ENCODE assay signal across 6 cellular contexts in the genomic region with DNA sequence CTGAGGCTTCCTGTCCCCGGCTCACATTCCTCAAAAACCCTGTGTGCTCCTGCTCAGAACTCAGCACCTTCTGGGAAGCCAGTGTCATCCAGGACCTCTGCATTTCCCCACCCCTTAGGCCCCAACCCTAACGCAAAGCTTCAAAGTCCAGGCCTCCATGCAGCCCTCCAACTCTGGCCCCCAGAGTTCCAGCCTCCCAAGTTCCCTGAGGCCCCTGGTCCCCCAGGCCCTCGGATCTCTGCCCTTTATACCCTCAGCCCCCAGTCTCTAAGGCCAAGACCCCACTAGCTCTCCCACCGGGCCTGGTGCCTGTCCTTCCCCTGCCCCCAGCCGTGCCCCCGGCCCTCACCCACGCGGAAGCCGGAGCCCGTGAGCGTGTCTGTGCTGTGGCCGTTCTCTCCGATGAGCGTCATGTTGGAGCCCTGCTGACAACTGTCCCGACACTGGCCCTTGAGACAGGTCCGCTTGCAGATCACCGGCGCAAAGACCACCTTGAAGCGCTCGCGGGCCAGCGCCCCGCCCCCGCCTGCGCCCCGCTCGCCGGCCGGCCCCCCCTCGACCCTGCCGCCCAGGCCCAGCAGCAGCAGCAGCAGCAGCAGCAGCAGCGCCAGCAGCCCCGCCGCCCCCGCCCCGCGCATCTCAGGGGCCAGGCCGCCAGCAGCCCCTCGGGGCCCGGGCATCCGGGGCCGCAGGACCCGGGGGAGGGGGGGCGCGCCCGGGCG. TPM values are rescaled to one million over a fixed set of nuclear protein-coding genes. Genes with fewer than 3 reads are reported as not detected.
A peak's percentile ranks its signal among the peaks of the same experiment; 100 is the strongest.
DNase-seq lines count a peak whose midpoint lies in the region; ATAC-seq and TF ChIP-seq lines count a peak whose summit lies in the region.

No MANE protein-coding gene starts in this region.

- H3K27me3 Mint-ChIP-seq in glutamatergic neuron (ENCODE audit: unreplicated experiment) = peaks cover 14% of the 10 kb centered on the region

- H3K27me3 ChIP-seq in thoracic aorta (replicated peaks; ENCODE audit: insufficient read depth) = no peaks in the 10 kb centered on the region

- peaks cover 12% of the 10 kb centered on the region for H3K4me1 Mint-ChIP-seq in glutamatergic neuron (ENCODE audit: low read depth, unreplicated experiment)

- H3K9me3 ChIP-seq in thoracic aorta = no peaks in the 10 kb centered on the region

- H3K4me1 ChIP-seq in thoracic aorta (ENCODE audit: control insufficient read depth in 1 of 2, low read depth in 2 of 2) = peaks cover 43 to 73% of the 10 kb centered on the region in 2 donors

- TF ChIP-seq CTCF in glutamatergic neuron (IDR thresholded peaks at IDR 0.05; ENCODE audit: partially characterized antibody, unreplicated experiment) (no peak), thoracic aorta (IDR thresholded peaks at IDR 0.05) (no peak)

- DNase-seq in NCI-H2171 treated with DMSO at 0.1 percent for 48 hours (lab: John Stamatoyannopoulos, UW) = peak; percentile 12
- no peak for DNase-seq in NCI-H2171 (lab: John Stamatoyannopoulos, UW)
- no peak for DNase-seq in glutamatergic neuron
- no peak for DNase-seq in thoracic aorta (ENCODE audit: low spot score)
- no peak for DNase-seq in NK-92 treated with Interleukin-12 subunit alpha and Interleukin-12 subunit beta, amount 100 ng/mL, for 24 hours (lab: John Stamatoyannopoulos, UW)
- DNase-seq in NCI-H2081 treated with DMSO at 0.1 percent for 48 hours (lab: John Stamatoyannopoulos, UW) = no peak

- H3K27ac ChIP-seq in thoracic aorta = peak overlapping the region; percentile 96 to 99

- ATAC-seq in thoracic aorta (ENCODE audit: insufficient number of reproducible peaks, low FRiP score, low read depth) = no peak

- H3K4me3 Mint-ChIP-seq in glutamatergic neuron (ENCODE audit: unreplicated experiment) = peak overlapping the region; percentile 76

- H3K4me3 ChIP-seq in thoracic aorta = peak overlapping the region; percentile 80

- peaks cover 8% of the 10 kb centered on the region for H3K9me3 Mint-ChIP-seq in glutamatergic neuron (ENCODE audit: unreplicated experiment)

- no peak overlapping the region for H3K27ac Mint-ChIP-seq in glutamatergic neuron (ENCODE audit: unreplicated experiment)

- no peaks in the 10 kb centered on the region for H3K36me3 Mint-ChIP-seq in glutamatergic neuron (ENCODE audit: unreplicated experiment)

- H3K36me3 ChIP-seq in thoracic aorta = no peaks in the 10 kb centered on the region

RNA-seq across cellular contexts. Expression of gene LTBP3, which starts 0.7 kb away (rescaled TPM):
- 2.5 TPM for total RNA-seq in glutamatergic neuron (ENCODE audit: unreplicated experiment)
- total RNA-seq in thoracic aorta = 100 to 1,000 TPM; 492 to 512 TPM

RNA-seq across cellular contexts. Expression of gene ZNRD2, which starts 12.8 kb away (rescaled TPM):
- total RNA-seq in glutamatergic neuron (ENCODE audit: unreplicated experiment) (37.9 TPM), thoracic aorta (10 to 100 TPM; 38.4 to 51.7 TPM)

RNA-seq across cellular contexts. Expression of gene FAM89B, which starts 14.9 kb away (rescaled TPM):
- 184 TPM for total RNA-seq in glutamatergic neuron (ENCODE audit: unreplicated experiment)
- 100 to 1,000 TPM in 1 of 2 donors, 10 to 100 TPM in 1; 53.3 to 127 TPM for total RNA-seq in thoracic aorta

RNA-seq across cellular contexts. Expression of gene EHBP1L1, which starts 18.4 kb away (rescaled TPM):
- total RNA-seq in glutamatergic neuron (ENCODE audit: unreplicated experiment) (14.2 TPM), thoracic aorta (100 to 1,000 TPM; 286 to 395 TPM)

RNA-seq across cellular contexts. Expression of gene SCYL1, which starts 32.6 kb away (rescaled TPM):
- 80.0 TPM for total RNA-seq in glutamatergic neuron (ENCODE audit: unreplicated experiment)
- total RNA-seq in thoracic aorta = 100 to 1,000 TPM in 1 of 2 donors, 10 to 100 TPM in 1; 96.8 to 106 TPM

Comparison
In these comparisons a context has a peak if more than half of its experiments do, and no peak if none do; other contexts are left out.
1. RNA of gene LTBP3, which starts 0.7 kb away (total RNA-seq): 492 to 512 TPM in thoracic aorta; 2.5 TPM in glutamatergic neuron (single experiment); every median in the first group is over 100 times any median in the second.